ENCODE assay signal across 9 cellular contexts in genomic region chr6:6885521-6886088, GRCh38.
DNase-seq lines count a peak whose midpoint lies in the region; ATAC-seq and TF ChIP-seq lines count a peak whose summit lies in the region.
"Had no signal": no experiment of that assay in that cellular context is flagged by ENCODE, and none has a peak within 500 bp of the region (broad histone marks: within the 10 kb centered on the region; RNA-seq: fewer than 3 reads in every experiment).

No MANE protein-coding gene starts in this region.

- peak; percentile 79 for DNase-seq in KBM-7
- DNase-seq in SKM-1 treated with dmso at 0.1 percent for 144 hours (lab: John Stamatoyannopoulos, UW; ENCODE audit: unreplicated experiment): peak; percentile 88
- DNase-seq in right cardiac atrium: peak; percentile 63 to 79 (median 78)
- no peak for DNase-seq in COLO829 (ENCODE audit: low spot score)
- no peak for DNase-seq in GM10266 (ENCODE audit: extremely low spot score)
- DNase-seq: activated T-cell treated with anti-CD3 and anti-CD28 coated beads, Interleukin-2, amount 50 U/mL, for 1 hour had no signal

- H3K27me3 ChIP-seq in right cardiac atrium (ENCODE audit: control insufficient read depth, insufficient read depth): no peaks in the 10 kb centered on the region

- ATAC-seq in right cardiac atrium (peak; percentile 71 to 73), GM21526 (IDR thresholded peaks at IDR 0.05; ENCODE audit: low FRiP score, unreplicated experiment) (no peak), HG03571 (IDR thresholded peaks at IDR 0.05; ENCODE audit: unreplicated experiment) (no peak)

- peaks cover 2% of the 10 kb centered on the region for H3K4me1 ChIP-seq in right cardiac atrium (ENCODE audit: control insufficient read depth, insufficient read depth, low read length)

- intact Hi-C loops in right cardiac atrium (cut with DNase I): no loop called here

- no peak for TF ChIP-seq CTCF in GM10266 (IDR thresholded peaks at IDR 0.05; ENCODE audit: control insufficient read depth, insufficient read depth, low read depth, missing control alignments)

- H3K4me3 ChIP-seq in right cardiac atrium (ENCODE audit: low read length) (no peak overlapping the region), skin epidermis (no peak overlapping the region)

- no peaks in the 10 kb centered on the region for H3K9me3 ChIP-seq in right cardiac atrium (ENCODE audit: control insufficient read depth, low read length)

- 67% methylated on average over 15 of the region's 15 CpGs for WGBS in right cardiac atrium

- in situ Hi-C loops in KBM-7 (cut with MboI; ENCODE audit: low pct_unique_long_range_greater_than_20kb, low sequenced_read_pairs): no loop called here

- peak overlapping the region; percentile 1 for H3K27ac ChIP-seq in right cardiac atrium (ENCODE audit: low read length)
- H3K27ac ChIP-seq in skin epidermis: peak overlapping the region; percentile 26 to 88 (median 81)

Comparison
In these comparisons a context has a peak if more than half of its experiments do, and no peak if none do; other contexts are left out.
1. DNase-seq: peak in KBM-7 (single experiment), SKM-1 treated with dmso at 0.1 percent for 144 hours (single experiment) and right cardiac atrium (3 of 3); none in COLO829 (single experiment) and GM10266 (single experiment).
2. ATAC-seq: peak in right cardiac atrium (2 of 2); none in GM21526 (single experiment) and HG03571 (single experiment).